In the genomic region with DNA sequence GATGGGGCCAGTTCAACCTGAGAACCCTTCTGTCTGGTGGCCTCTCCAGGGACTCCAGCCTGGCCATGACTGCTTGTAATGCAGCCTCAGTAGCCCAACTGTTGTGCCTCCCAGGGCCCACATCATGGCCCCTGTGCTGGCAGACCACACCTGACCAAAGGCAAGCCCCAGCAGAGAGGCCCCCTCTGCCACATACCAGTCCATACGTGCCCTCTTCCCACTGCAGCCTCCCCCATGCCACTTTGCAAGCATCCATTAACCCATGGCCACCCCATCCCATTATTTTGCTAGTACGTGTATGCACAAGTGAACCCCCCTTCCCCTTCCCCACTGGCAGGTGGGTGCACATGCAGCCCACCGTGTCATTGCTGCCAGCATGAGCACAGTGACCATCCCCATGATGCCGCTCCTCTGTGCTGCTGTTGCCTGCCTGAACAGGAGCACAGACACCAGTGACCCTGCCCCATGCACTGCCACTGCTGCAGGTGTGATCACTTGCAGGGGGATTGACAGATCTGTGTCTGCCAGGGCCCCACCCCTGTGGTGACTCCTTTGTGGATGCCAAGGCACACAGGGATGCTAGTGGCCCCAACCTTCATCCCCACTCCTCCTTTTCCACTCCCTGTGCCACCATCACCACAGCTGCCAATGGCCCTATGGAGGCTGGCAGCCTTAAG, we compare ENCODE assay signal across 32 cellular contexts.
"Had no signal": no experiment of that assay in that cellular context is flagged by ENCODE, and none has a peak within 500 bp of the region (broad histone marks: within the 10 kb centered on the region; RNA-seq: fewer than 3 reads in every experiment).

No MANE protein-coding gene starts in this region.

- H3K27me3 ChIP-seq: ascending aorta, breast epithelium, cardiac muscle cell, dorsolateral prefrontal cortex had no signal

- H3K4me3 ChIP-seq: ascending aorta, breast epithelium, cardiac muscle cell, coronary artery, dorsolateral prefrontal cortex had no signal

- H3K4me1 Mint-ChIP-seq: activated B cell treated with CpG ODN at 0.5 μM for 24 hours; activated CD4-positive, alpha-beta memory T cell treated with anti-CD3 and anti-CD28 coated beads, Interleukin-2, amount 10 ng/mL, durations not matched to agents 7 days and 5 days; activated CD4-positive, alpha-beta T cell treated with anti-CD3 and anti-CD28 coated beads for 36 hours; activated CD4-positive, alpha-beta T cell treated with anti-CD3 and anti-CD28 coated beads, Interleukin-2, amount 10 ng/mL, durations not matched to agents 24 days and 14 days; activated naive CD4-positive, alpha-beta T cell treated with anti-CD3 and anti-CD28 coated beads, Interleukin-2, amount 10 ng/mL, durations not matched to agents 7 days and 5 days; activated naive CD8-positive, alpha-beta T cell treated with anti-CD3 and anti-CD28 coated beads, Interleukin-2, amount 10 ng/mL, durations not matched to agents 7 days and 5 days; brain; T-helper 17 cell had no signal

- H3K9me3 Mint-ChIP-seq: activated B cell treated with CpG ODN at 0.5 μM for 24 hours; activated CD4-positive, alpha-beta memory T cell treated with anti-CD3 and anti-CD28 coated beads, Interleukin-2, amount 10 ng/mL, durations not matched to agents 7 days and 5 days; activated CD4-positive, alpha-beta T cell treated with anti-CD3 and anti-CD28 coated beads, Interleukin-2, amount 10 ng/mL, durations not matched to agents 24 days and 14 days; activated naive CD4-positive, alpha-beta T cell treated with anti-CD3 and anti-CD28 coated beads, Interleukin-2, amount 10 ng/mL, durations not matched to agents 7 days and 5 days; activated naive CD8-positive, alpha-beta T cell treated with anti-CD3 and anti-CD28 coated beads, Interleukin-2, amount 10 ng/mL, durations not matched to agents 7 days and 5 days; activated T-cell treated with anti-CD3 and anti-CD28 coated beads, Interleukin-2, amount 50 U/mL, for 24 hours; endodermal cell; T-helper 2 cell treated with Interferon-gamma antibody and Interleukin-4, amounts not matched to agents 5 μg/mL and 100 μg/mL, for 36 hours had no signal

- H3K27me3 Mint-ChIP-seq: activated B cell treated with CpG ODN at 0.5 μM for 24 hours; activated CD4-positive, alpha-beta memory T cell treated with anti-CD3 and anti-CD28 coated beads, Interleukin-2, amount 10 ng/mL, durations not matched to agents 7 days and 5 days; activated CD4-positive, alpha-beta T cell treated with anti-CD3 and anti-CD28 coated beads for 36 hours; activated CD4-positive, alpha-beta T cell treated with anti-CD3 and anti-CD28 coated beads, Interleukin-2, amount 10 ng/mL, durations not matched to agents 24 days and 14 days; activated naive CD4-positive, alpha-beta T cell treated with anti-CD3 and anti-CD28 coated beads, Interleukin-2, amount 10 ng/mL, durations not matched to agents 7 days and 5 days; activated T-cell treated with anti-CD3 and anti-CD28 coated beads, Interleukin-2, amount 50 U/mL, for 24 hours; brain; dendritic cell treated with granulocyte-macrophage colony-stimulating factor and Interleukin-4, amounts not matched to agents 40 ng/mL and 50 ng/mL, for 4 days; T-helper 17 cell had no signal

- H3K27ac ChIP-seq: ascending aorta, breast epithelium, cardiac muscle cell, coronary artery, dorsolateral prefrontal cortex, WERI-Rb-1 had no signal

- H3K9me3 ChIP-seq: ascending aorta, breast epithelium had no signal

- H3K4me1 ChIP-seq: ascending aorta, breast epithelium had no signal

- H3K4me3 Mint-ChIP-seq: activated B cell treated with CpG ODN at 0.5 μM for 24 hours; activated CD4-positive, alpha-beta memory T cell treated with anti-CD3 and anti-CD28 coated beads, Interleukin-2, amount 10 ng/mL, durations not matched to agents 7 days and 5 days; activated CD4-positive, alpha-beta T cell treated with anti-CD3 and anti-CD28 coated beads for 36 hours; activated CD4-positive, alpha-beta T cell treated with anti-CD3 and anti-CD28 coated beads, Interleukin-2, amount 10 ng/mL, durations not matched to agents 24 days and 14 days; activated naive CD4-positive, alpha-beta T cell treated with anti-CD3 and anti-CD28 coated beads, Interleukin-2, amount 10 ng/mL, durations not matched to agents 7 days and 5 days; activated naive CD8-positive, alpha-beta T cell treated with anti-CD3 and anti-CD28 coated beads, Interleukin-2, amount 10 ng/mL, durations not matched to agents 7 days and 5 days; activated T-cell treated with anti-CD3 and anti-CD28 coated beads, Interleukin-2, amount 50 U/mL, for 24 hours; activated T-cell treated with anti-CD3 and anti-CD28 coated beads, Interleukin-2, amount 50 U/mL, for 72 hours; brain; dendritic cell treated with granulocyte-macrophage colony-stimulating factor and Interleukin-4, amounts not matched to agents 40 ng/mL and 50 ng/mL, for 4 days; endodermal cell; T-helper 17 cell; T-helper 2 cell treated with Interferon-gamma antibody and Interleukin-4, amounts not matched to agents 5 μg/mL and 100 μg/mL, for 36 hours had no signal

- ATAC-seq: activated CD4-positive, alpha-beta T cell treated with anti-CD3 and anti-CD28 coated beads for 36 hours; activated naive CD4-positive, alpha-beta T cell treated with anti-CD3 and anti-CD28 coated beads, Interleukin-2, amount 50 U/mL, for 72 hours; activated T-cell treated with anti-CD3 and anti-CD28 coated beads, Interleukin-2, amount 50 U/mL, for 72 hours; esophagus mucosa; T-helper 17 cell had no signal

- H3K36me3 Mint-ChIP-seq: activated naive CD4-positive, alpha-beta T cell treated with anti-CD3 and anti-CD28 coated beads, Interleukin-2, amount 10 ng/mL, durations not matched to agents 7 days and 5 days; activated naive CD4-positive, alpha-beta T cell treated with anti-CD3 and anti-CD28 coated beads, Interleukin-2, amount 50 U/mL, for 72 hours; activated naive CD8-positive, alpha-beta T cell treated with anti-CD3 and anti-CD28 coated beads, Interleukin-2, amount 10 ng/mL, durations not matched to agents 7 days and 5 days; brain had no signal

- H3K36me3 ChIP-seq: ascending aorta, breast epithelium, cardiac muscle cell, WERI-Rb-1 had no signal

- DNase-seq: activated B cell treated with CpG ODN at 0.5 μM for 24 hours; activated CD4-positive, alpha-beta memory T cell treated with anti-CD3 and anti-CD28 coated beads, Interleukin-2, amount 10 ng/mL, durations not matched to agents 7 days and 5 days; activated CD4-positive, alpha-beta T cell treated with anti-CD3 and anti-CD28 coated beads for 36 hours; activated CD4-positive, alpha-beta T cell treated with anti-CD3 and anti-CD28 coated beads, Interleukin-2, amount 10 ng/mL, durations not matched to agents 24 days and 14 days; activated CD4-positive, CD25-positive, alpha-beta regulatory T cell treated with anti-CD3 and anti-CD28 coated beads, Interleukin-2, amount 50 U/mL, for 72 hours; activated CD8-positive, alpha-beta memory T cell treated with anti-CD3 and anti-CD28 coated beads, Interleukin-2, amount 50 U/mL, for 48 hours; activated gamma-delta T cell; activated naive CD4-positive, alpha-beta T cell; activated naive CD4-positive, alpha-beta T cell treated with anti-CD3 and anti-CD28 coated beads, Interleukin-2, amount 10 ng/mL, durations not matched to agents 7 days and 5 days; activated naive CD8-positive, alpha-beta T cell treated with anti-CD3 and anti-CD28 coated beads, Interleukin-2, amount 10 ng/mL, durations not matched to agents 7 days and 5 days; activated T-cell treated with anti-CD3 and anti-CD28 coated beads for 4 hours; activated T-cell treated with anti-CD3 and anti-CD28 coated beads, Interleukin-2, amount 50 U/mL, for 24 hours; activated T-cell treated with anti-CD3 and anti-CD28 coated beads, Interleukin-2, amount 50 U/mL, for 72 hours; central memory CD4-positive, alpha-beta T cell; cerebellar nuclear complex; dorsolateral prefrontal cortex; effector memory CD4-positive, alpha-beta T cell; endodermal cell; foreskin fibroblast; T-helper 1 cell; T-helper 17 cell; T1000; WERI-Rb-1 had no signal

- H3K27ac Mint-ChIP-seq: activated B cell treated with CpG ODN at 0.5 μM for 24 hours; activated CD4-positive, alpha-beta memory T cell treated with anti-CD3 and anti-CD28 coated beads, Interleukin-2, amount 10 ng/mL, durations not matched to agents 7 days and 5 days; activated CD4-positive, alpha-beta T cell treated with anti-CD3 and anti-CD28 coated beads for 36 hours; activated CD4-positive, alpha-beta T cell treated with anti-CD3 and anti-CD28 coated beads, Interleukin-2, amount 10 ng/mL, durations not matched to agents 24 days and 14 days; activated naive CD4-positive, alpha-beta T cell treated with anti-CD3 and anti-CD28 coated beads, Interleukin-2, amount 10 ng/mL, durations not matched to agents 7 days and 5 days; activated naive CD4-positive, alpha-beta T cell treated with anti-CD3 and anti-CD28 coated beads, Interleukin-2, amount 50 U/mL, for 72 hours; activated naive CD8-positive, alpha-beta T cell treated with anti-CD3 and anti-CD28 coated beads, Interleukin-2, amount 10 ng/mL, durations not matched to agents 7 days and 5 days; activated T-cell treated with anti-CD3 and anti-CD28 coated beads, Interleukin-2, amount 50 U/mL, for 24 hours; activated T-cell treated with anti-CD3 and anti-CD28 coated beads, Interleukin-2, amount 50 U/mL, for 72 hours; brain; dendritic cell treated with granulocyte-macrophage colony-stimulating factor and Interleukin-4, amounts not matched to agents 40 ng/mL and 50 ng/mL, for 4 days; endodermal cell; T-helper 17 cell; T-helper 2 cell treated with Interferon-gamma antibody and Interleukin-4, amounts not matched to agents 5 μg/mL and 100 μg/mL, for 36 hours had no signal
